9 cellular contexts compared by ENCODE assay signal in genomic region chr17:66542183-66542966, GRCh38.
DNase-seq lines count a peak whose midpoint lies in the region; ATAC-seq and TF ChIP-seq lines count a peak whose summit lies in the region.
"Had no signal": no experiment of that assay in that cellular context is flagged by ENCODE, and none has a peak within 500 bp of the region (broad histone marks: within the 10 kb centered on the region; RNA-seq: fewer than 3 reads in every experiment).

No MANE protein-coding gene starts in this region.

- intact Hi-C loops in right cardiac atrium (cut with DNase I) = no loop called here

- no peaks in the 10 kb centered on the region for H4K20me1 ChIP-seq in hepatocyte (ENCODE audit: insufficient read depth, poor library complexity, severe bottlenecking)

- no peak overlapping the region for H2AFZ ChIP-seq in hepatocyte

- peaks cover 90% of the 10 kb centered on the region for H3K4me1 ChIP-seq in SJSA1 (replicated peaks)
- peaks cover 55% of the 10 kb centered on the region for H3K4me1 ChIP-seq in hepatocyte (ENCODE audit: insufficient read depth)
- H3K4me1 ChIP-seq in right cardiac atrium (ENCODE audit: control insufficient read depth, insufficient read depth, low read length) = peaks cover 3% of the 10 kb centered on the region

- no peaks in the 10 kb centered on the region for H3K27me3 ChIP-seq in SJSA1 (replicated peaks)
- H3K27me3 ChIP-seq in hepatocyte = no peaks in the 10 kb centered on the region
- no peaks in the 10 kb centered on the region for H3K27me3 ChIP-seq in right cardiac atrium (ENCODE audit: control insufficient read depth, insufficient read depth)

- H3K9me3 Mint-ChIP-seq in activated naive CD4-positive, alpha-beta T cell treated with anti-CD3 and anti-CD28 coated beads, Interleukin-2, amount 50 U/mL, for 24 hours = peaks cover 9% of the 10 kb centered on the region
- H3K9me3 Mint-ChIP-seq: dendritic cell treated with granulocyte-macrophage colony-stimulating factor and Interleukin-4, amounts not matched to agents 40 ng/mL and 50 ng/mL, for 4 days had no signal

- no peak for TF ChIP-seq CTCF in hepatocyte (IDR thresholded peaks at IDR 0.05; ENCODE audit: poor library complexity)

- H3K9me2 ChIP-seq in hepatocyte (replicated peaks; ENCODE audit: insufficient read depth) = no peaks in the 10 kb centered on the region

- H3K36me3 Mint-ChIP-seq in activated naive CD4-positive, alpha-beta T cell treated with anti-CD3 and anti-CD28 coated beads, Interleukin-2, amount 50 U/mL, for 24 hours = peaks cover 15% of the 10 kb centered on the region

- H3K27ac ChIP-seq in SJSA1 (peak overlapping the region; percentile 84), hepatocyte (peak overlapping the region; percentile 70), right cardiac atrium (ENCODE audit: low read length) (no peak overlapping the region)

- peaks cover 83% of the 10 kb centered on the region for H3K4me1 Mint-ChIP-seq in activated naive CD4-positive, alpha-beta T cell treated with anti-CD3 and anti-CD28 coated beads, Interleukin-2, amount 50 U/mL, for 24 hours

- peak overlapping the region; percentile 21 for H3K4me3 Mint-ChIP-seq in activated naive CD4-positive, alpha-beta T cell treated with anti-CD3 and anti-CD28 coated beads, Interleukin-2, amount 50 U/mL, for 24 hours
- H3K4me3 Mint-ChIP-seq: dendritic cell treated with granulocyte-macrophage colony-stimulating factor and Interleukin-4, amounts not matched to agents 40 ng/mL and 50 ng/mL, for 4 days had no signal

- H3K27me3 Mint-ChIP-seq in activated naive CD4-positive, alpha-beta T cell treated with anti-CD3 and anti-CD28 coated beads, Interleukin-2, amount 50 U/mL, for 24 hours = no peaks in the 10 kb centered on the region
- H3K27me3 Mint-ChIP-seq: dendritic cell treated with granulocyte-macrophage colony-stimulating factor and Interleukin-4, amounts not matched to agents 40 ng/mL and 50 ng/mL, for 4 days had no signal

- H3K79me2 ChIP-seq in hepatocyte = peaks cover 5% of the 10 kb centered on the region

- WGBS in hepatocyte (ENCODE audit: low lambda C conversion rate, missing lambda C conversion rate) = 48% methylated on average over 4 of the region's 4 CpGs
- 48% methylated on average over 4 of the region's 4 CpGs for WGBS in right cardiac atrium

- H3K36me3 ChIP-seq in SJSA1 (no peaks in the 10 kb centered on the region), hepatocyte (replicated peaks; ENCODE audit: insufficient read depth, low read depth) (no peaks in the 10 kb centered on the region)

- H3K4me3 ChIP-seq in SJSA1 (no peak overlapping the region), hepatocyte (no peak overlapping the region), right cardiac atrium (ENCODE audit: low read length) (no peak overlapping the region)

- H3K4me2 ChIP-seq in hepatocyte = peak overlapping the region; percentile 18

- no peak for DNase-seq in activated naive CD4-positive, alpha-beta T cell treated with Interleukin-2 at 50 U/mL for 16 hours
- DNase-seq in SJSA1 (ENCODE audit: low read depth in 1 of 2, low spot score in 2 of 2) = peak in 1 of 2 experiments; percentile 73
- no peak for DNase-seq in hepatocyte (ENCODE audit: low spot score)
- DNase-seq in activated CD4-positive, CD25-positive, alpha-beta regulatory T cell treated with anti-CD3 and anti-CD28 coated beads, Interleukin-2, amount 50 U/mL, for 72 hours = no peak
- no peak for DNase-seq in middle frontal gyrus (ENCODE audit: extremely low spot score, low spot score)
- DNase-seq in right cardiac atrium = no peak

- peak; percentile 73 for ATAC-seq in HG02884 (IDR thresholded peaks at IDR 0.05; ENCODE audit: unreplicated experiment)
- ATAC-seq in right cardiac atrium = no peak

- peak overlapping the region; percentile 81 for H3K27ac Mint-ChIP-seq in activated naive CD4-positive, alpha-beta T cell treated with anti-CD3 and anti-CD28 coated beads, Interleukin-2, amount 50 U/mL, for 24 hours
- H3K27ac Mint-ChIP-seq: dendritic cell treated with granulocyte-macrophage colony-stimulating factor and Interleukin-4, amounts not matched to agents 40 ng/mL and 50 ng/mL, for 4 days had no signal

- no peaks in the 10 kb centered on the region for H3K9me3 ChIP-seq in SJSA1 (replicated peaks)
- no peaks in the 10 kb centered on the region for H3K9me3 ChIP-seq in hepatocyte (ENCODE audit: low read depth)
- H3K9me3 ChIP-seq in right cardiac atrium (ENCODE audit: control insufficient read depth, low read length) = no peaks in the 10 kb centered on the region
